In genomic region chr9:35748239-35748857, GRCh38 we compare ENCODE assay signal across 6 cellular contexts. TPM values are rescaled to one million over a fixed set of nuclear protein-coding genes. Genes with fewer than 3 reads are reported as not detected.
DNase-seq lines count a peak whose midpoint lies in the region; ATAC-seq and TF ChIP-seq lines count a peak whose summit lies in the region.

No MANE protein-coding gene starts in this region.

- H3K27me3 Mint-ChIP-seq in activated naive CD8-positive, alpha-beta T cell treated with anti-CD3 and anti-CD28 coated beads, Interleukin-2, amount 10 ng/mL, durations not matched to agents 7 days and 5 days: no peaks in the 10 kb centered on the region
- no peaks in the 10 kb centered on the region for H3K27me3 Mint-ChIP-seq in mesothelial cell of epicardium (ENCODE audit: low read depth)

- peak overlapping the region; percentile 73 for H3K27ac Mint-ChIP-seq in activated naive CD8-positive, alpha-beta T cell treated with anti-CD3 and anti-CD28 coated beads, Interleukin-2, amount 10 ng/mL, durations not matched to agents 7 days and 5 days
- H3K27ac Mint-ChIP-seq in mesothelial cell of epicardium: peak overlapping the region; percentile 91

- peak; percentile 2 for ATAC-seq in HG02571 (IDR thresholded peaks at IDR 0.05; ENCODE audit: unreplicated experiment)
- no peak for ATAC-seq in activated naive CD8-positive, alpha-beta T cell treated with anti-CD3 and anti-CD28 coated beads, Interleukin-2, amount 10 ng/mL, durations not matched to agents 7 days and 5 days (ENCODE audit: low read depth)

- in situ Hi-C loops in ACHN (cut with HindIII; ENCODE audit: low pct_ligation_motif_present, low pct_unique_long_range_greater_than_20kb, low sequenced_read_pairs): no loop called here

- H3K4me3 Mint-ChIP-seq in activated naive CD8-positive, alpha-beta T cell treated with anti-CD3 and anti-CD28 coated beads, Interleukin-2, amount 10 ng/mL, durations not matched to agents 7 days and 5 days: peak overlapping the region; percentile 88
- H3K4me3 Mint-ChIP-seq in mesothelial cell of epicardium: peak overlapping the region; percentile 90

- H3K4me1 Mint-ChIP-seq in activated naive CD8-positive, alpha-beta T cell treated with anti-CD3 and anti-CD28 coated beads, Interleukin-2, amount 10 ng/mL, durations not matched to agents 7 days and 5 days: peaks cover 33% of the 10 kb centered on the region
- peaks cover 35% of the 10 kb centered on the region for H3K4me1 Mint-ChIP-seq in mesothelial cell of epicardium

- no peak for DNase-seq in activated naive CD8-positive, alpha-beta T cell treated with anti-CD3 and anti-CD28 coated beads, Interleukin-2, amount 10 ng/mL, durations not matched to agents 7 days and 5 days
- DNase-seq in mesothelial cell of epicardium (ENCODE audit: low spot score in 2 of 2, unreplicated experiment in 2 of 2): no peak
- no peak for DNase-seq in superior temporal gyrus (ENCODE audit: extremely low spot score)
- DNase-seq in hippocampal formation (lab: John Stamatoyannopoulos, UW): no peak
- no peak for DNase-seq in ACHN

- no peaks in the 10 kb centered on the region for H3K9me3 Mint-ChIP-seq in activated naive CD8-positive, alpha-beta T cell treated with anti-CD3 and anti-CD28 coated beads, Interleukin-2, amount 10 ng/mL, durations not matched to agents 7 days and 5 days
- no peaks in the 10 kb centered on the region for H3K9me3 Mint-ChIP-seq in mesothelial cell of epicardium

- peaks cover 23% of the 10 kb centered on the region for H3K36me3 Mint-ChIP-seq in activated naive CD8-positive, alpha-beta T cell treated with anti-CD3 and anti-CD28 coated beads, Interleukin-2, amount 10 ng/mL, durations not matched to agents 7 days and 5 days
- H3K36me3 Mint-ChIP-seq in mesothelial cell of epicardium: peaks cover 15% of the 10 kb centered on the region

- POLR2A ChIA-PET in activated naive CD8-positive, alpha-beta T cell treated with anti-CD3 and anti-CD28 coated beads, Interleukin-2, amount 10 ng/mL, durations not matched to agents 7 days and 5 days (lab: Charles Lee): interaction anchor here (0.5 to 3.3 kb wide), 17 partner anchors 8 to 144 kb away, joined by 3 to 53 read pairs (median 7); partner anchors contain the start of genes CCDC107, CREB3, RMRP and SPAG8

- no peak for TF ChIP-seq CTCF in mesothelial cell of epicardium (IDR thresholded peaks at IDR 0.05; ENCODE audit: unreplicated experiment)

RNA-seq across cellular contexts. Expression of gene GBA2, which starts 0.7 kb away (rescaled TPM):
- total RNA-seq in activated naive CD8-positive, alpha-beta T cell treated with anti-CD3 and anti-CD28 coated beads, Interleukin-2, amount 10 ng/mL, durations not matched to agents 7 days and 5 days: 10 to 100 TPM; 60.1 to 62.2 TPM
- total RNA-seq in mesothelial cell of epicardium: 81.5 to 84.7 TPM (median 83.9 TPM) in 3 replicates

RNA-seq across cellular contexts. Expression of gene RGP1, which starts 0.7 kb away (rescaled TPM):
- total RNA-seq in activated naive CD8-positive, alpha-beta T cell treated with anti-CD3 and anti-CD28 coated beads, Interleukin-2, amount 10 ng/mL, durations not matched to agents 7 days and 5 days: 10 to 100 TPM; 26.9 to 29.1 TPM
- total RNA-seq in mesothelial cell of epicardium: 32.6 to 34.3 TPM (median 33.9 TPM) in 3 replicates

RNA-seq across cellular contexts. Expression of gene MSMP, which starts 5.7 kb away (rescaled TPM):
- total RNA-seq in activated naive CD8-positive, alpha-beta T cell treated with anti-CD3 and anti-CD28 coated beads, Interleukin-2, amount 10 ng/mL, durations not matched to agents 7 days and 5 days: not detected
- total RNA-seq in mesothelial cell of epicardium: not detected in 3 replicates

RNA-seq across cellular contexts. Expression of gene CREB3, which starts 15.9 kb away (rescaled TPM):
- total RNA-seq in activated naive CD8-positive, alpha-beta T cell treated with anti-CD3 and anti-CD28 coated beads, Interleukin-2, amount 10 ng/mL, durations not matched to agents 7 days and 5 days: 10 to 100 TPM; 21.1 to 24.1 TPM
- total RNA-seq in mesothelial cell of epicardium: 29.1 to 32.7 TPM (median 31.6 TPM) in 3 replicates

RNA-seq across cellular contexts. Expression of gene TLN1, which starts 16.4 kb away (rescaled TPM):
- 100 to 1,000 TPM; 381 to 388 TPM for total RNA-seq in activated naive CD8-positive, alpha-beta T cell treated with anti-CD3 and anti-CD28 coated beads, Interleukin-2, amount 10 ng/mL, durations not matched to agents 7 days and 5 days
- 224 to 230 TPM (median 226 TPM) in 3 replicates for total RNA-seq in mesothelial cell of epicardium
